Comparison of ENCODE assay signal across 8 cellular contexts in the genomic region with DNA sequence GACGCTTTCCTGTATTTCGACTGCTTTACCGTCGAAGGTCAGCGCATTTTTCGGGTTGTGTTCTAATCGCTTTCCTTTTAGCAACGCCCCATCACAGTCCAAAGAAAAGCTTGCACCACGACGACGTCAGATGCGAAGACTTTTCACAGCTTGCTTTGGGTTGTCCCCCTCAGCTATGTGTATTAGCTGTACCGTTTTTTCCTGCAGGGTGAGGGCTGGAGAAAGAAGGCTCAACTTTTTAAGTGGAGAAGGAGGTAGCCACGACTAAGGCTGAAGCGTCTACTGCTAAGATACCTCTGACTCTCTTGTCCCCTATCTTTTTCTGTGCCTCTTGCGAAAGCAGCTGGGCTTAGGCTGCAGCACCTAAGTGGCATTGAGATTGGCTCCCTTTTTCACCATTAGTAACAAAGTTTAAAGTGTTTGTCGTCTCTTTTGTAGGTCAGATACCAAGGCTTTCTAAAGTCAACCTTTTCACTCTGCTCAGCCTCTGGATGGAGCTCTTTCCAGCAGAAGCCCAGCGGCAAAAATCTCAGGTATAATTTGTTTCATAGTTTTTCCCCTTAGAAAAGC. TPM values are rescaled to one million over a fixed set of nuclear protein-coding genes. Genes with fewer than 3 reads are reported as not detected.
DNase-seq lines count a peak whose midpoint lies in the region; ATAC-seq and TF ChIP-seq lines count a peak whose summit lies in the region.

No MANE protein-coding gene starts in this region.

- ATAC-seq in Panc1 = peak; percentile 46

- no TSS peak for BruUV-seq in Panc1 (replicated peaks; lab: Mats Ljungman, UMichigan)

- H3K4me3 ChIP-seq in H7 (ENCODE audit: insufficient read depth, low read depth, low read length) (peak overlapping the region; percentile 100), Panc1 (ENCODE audit: low read depth in 2 of 2, low read length in 2 of 2) (peak overlapping the region; percentile 92 to 95), transverse colon (peak overlapping the region; percentile 76 to 93 (median 81))

- intact Hi-C loops in Panc1 (cut with micrococcal nuclease; ENCODE audit: unreplicated experiment) = no loop called here
- intact Hi-C loops in transverse colon (cut with DNase I; ENCODE audit: low total_unique reads) = no loop called here

- TF ChIP-seq EP300 in transverse colon (IDR thresholded peaks at IDR 0.05; ENCODE audit: low read depth) = no peak

- CTCF ChIA-PET in Panc1 (lab: Charles Lee) = no interaction called here

- in situ Hi-C loops in Panc1 (cut with HindIII; ENCODE audit: low pct_unique_long_range_greater_than_20kb, low sequenced_read_pairs) (no loop called here), transverse colon (cut with MboI; ENCODE audit: low pct_ligation_motif_present in 1 of 4, low pct_unique_long_range_greater_than_20kb in 1 of 4, low sequenced_read_pairs in 3 of 4) (no loop called here)

- WGBS in transverse colon (ENCODE audit: low coverage in 1 of 2), 2 donors = 2 to 3% methylated on average over 6 to 18 of the region's 18 CpGs

- POLR2A ChIA-PET in Panc1 (lab: Charles Lee) = no interaction called here

- H3K36me3 ChIP-seq in H7 (replicated peaks; ENCODE audit: control insufficient read depth, insufficient read depth, low read length) (no peaks in the 10 kb centered on the region), Panc1 (ENCODE audit: control insufficient read depth, insufficient read depth, low read length) (peaks cover 4% of the 10 kb centered on the region), transverse colon (no peaks in the 10 kb centered on the region)

- peak overlapping the region; percentile 85 for H3K27ac ChIP-seq in Panc1 (ENCODE audit: low read length)
- H3K27ac ChIP-seq in transverse colon = peak overlapping the region; percentile 90 to 96 (median 93)

- peak; percentile 46 for TF ChIP-seq CTCF in Panc1 (IDR thresholded peaks at IDR 0.05)
- TF ChIP-seq CTCF in transverse colon (IDR thresholded peaks at IDR 0.05) = no peak

- H3K27me3 ChIP-seq in H7 (ENCODE audit: control insufficient read depth, insufficient read depth, low read length) (no peaks in the 10 kb centered on the region), Panc1 (ENCODE audit: control insufficient read depth, insufficient read depth, low read length) (no peaks in the 10 kb centered on the region), transverse colon (no peaks in the 10 kb centered on the region)

- no peak for TF ChIP-seq POLR2A in transverse colon (IDR thresholded peaks at IDR 0.05)

- DNase-seq in GF-D8 (lab: John Stamatoyannopoulos, UW) = peak; percentile 68
- peak; percentile 18 for DNase-seq in H7
- DNase-seq in Panc1 (ENCODE audit: low read depth, low spot score) = no peak
- DNase-seq in dedifferentiated amniotic fluid mesenchymal stem cell (ENCODE audit: extremely low spot score) = peak; percentile 17
- peak; percentile 12 for DNase-seq in lung microvascular endothelial cell (ENCODE audit: low read depth in 2 of 2)
- DNase-seq in transverse colon = no peak
- DNase-seq in NCI-H1930 (lab: John Stamatoyannopoulos, UW) = no peak
- DNase-seq in H4 (ENCODE audit: low spot score) = no peak

- H3K9me3 ChIP-seq in Panc1 (ENCODE audit: control insufficient read depth, insufficient read depth, low read depth, low read length) (no peaks in the 10 kb centered on the region), transverse colon (no peaks in the 10 kb centered on the region)

- H3K4me1 ChIP-seq in Panc1 (ENCODE audit: control insufficient read depth, insufficient read depth, low read length) (no peaks in the 10 kb centered on the region; the same call in 1 of the 2 replicates), transverse colon (peaks cover 6 to 30% (median 18%) of the 10 kb centered on the region in 4 donors)

RNA-seq across cellular contexts. Expression of a gene that starts 0.8 kb away (rescaled TPM):
- total RNA-seq in H7 (2014; rRNA removed; shearing (Covaris generic)) = 1.0 and 2.5 TPM in 2 replicates
- total RNA-seq in Panc1 (2021; ENCODE audit: unreplicated experiment) = 11.8 TPM
- 6.8 TPM for polyA plus RNA-seq in Panc1 (2012; ENCODE audit: insufficient read length)
- total RNA-seq in lung microvascular endothelial cell = 1.1 and 2.2 TPM in 2 replicates
- 1 to 10 TPM in 3 of 4 donors, under 1 TPM in 1; 0.75 to 7.9 (median 3.9) TPM for total RNA-seq in transverse colon
- 1.3 and 3.1 TPM in 2 replicates for total RNA-seq in H4 (2014; rRNA removed; shearing (Covaris generic))

RNA-seq across cellular contexts. Expression of a gene that starts 28.4 kb away (rescaled TPM):
- total RNA-seq in H7 (2014; rRNA removed; shearing (Covaris generic)) = not detected in 2 replicates
- total RNA-seq in Panc1 (2021; ENCODE audit: unreplicated experiment) = 0.62 TPM
- 2.3 TPM for polyA plus RNA-seq in Panc1 (2012; ENCODE audit: insufficient read length)
- not detected in 2 replicates for total RNA-seq in lung microvascular endothelial cell
- total RNA-seq in transverse colon = not detected
- total RNA-seq in H4 (2014; rRNA removed; shearing (Covaris generic)) = not detected in 2 replicates

Comparison
In these comparisons a context has a peak if more than half of its experiments do, and no peak if none do; other contexts are left out.
1. DNase-seq: peak in GF-D8 (single experiment), H7 (single experiment), dedifferentiated amniotic fluid mesenchymal stem cell (single experiment) and lung microvascular endothelial cell (2 of 2); none in Panc1 (single experiment), transverse colon (single experiment), NCI-H1930 (0 of 2) and H4 (single experiment).
2. Peak in every context shown above with its lines, with median percentiles within 50 percentile points of each other: H3K4me3 ChIP-seq.